8 cellular contexts compared by ENCODE assay signal in genomic region chr9:133144142-133144886, GRCh38. TPM values are rescaled to one million over a fixed set of nuclear protein-coding genes. Genes with fewer than 3 reads are reported as not detected.
A peak's percentile ranks its signal among the peaks of the same experiment; 100 is the strongest.
DNase-seq lines count a peak whose midpoint lies in the region; ATAC-seq and TF ChIP-seq lines count a peak whose summit lies in the region.

No MANE protein-coding gene starts in this region.

- no peaks in the 10 kb centered on the region for H3F3A ChIP-seq in PC-3 (ENCODE audit: low read length, unreplicated experiment)

- no peaks in the 10 kb centered on the region for H3K9me3 Mint-ChIP-seq in activated T-cell treated with anti-CD3 and anti-CD28 coated beads, Interleukin-2, amount 50 U/mL, for 24 hours
- no peaks in the 10 kb centered on the region for H3K9me3 Mint-ChIP-seq in nephron
- H3K9me3 Mint-ChIP-seq in stimulated activated naive CD8-positive, alpha-beta T cell treated with anti-CD3 and anti-CD28 coated beads, Interleukin-15, Interleukin-2, amounts not matched to agents 100 ng/mL and 50 ng/mL, for 24 hours: no peaks in the 10 kb centered on the region

- H3K27me3 ChIP-seq in PC-3 (ENCODE audit: low read length) (no peaks in the 10 kb centered on the region), esophagus squamous epithelium (no peaks in the 10 kb centered on the region)

- H3K27ac ChIP-seq in PC-3 (ENCODE audit: low read length): peak overlapping the region; percentile 49
- H3K27ac ChIP-seq in esophagus squamous epithelium: peak overlapping the region; percentile 53 to 83 (median 82)

- H3K4me3 ChIP-seq in AG10803 (ENCODE audit: low read length) (peak overlapping the region; percentile 54), PC-3 (ENCODE audit: low read length) (peak overlapping the region; percentile 58), esophagus squamous epithelium (peak overlapping the region; percentile 18 to 65 (median 42))

- 4 to 6% methylated on average over 21 to 25 of the region's 52 CpGs for WGBS in esophagus squamous epithelium, 2 donors

- H3K27ac Mint-ChIP-seq in activated T-cell treated with anti-CD3 and anti-CD28 coated beads, Interleukin-2, amount 50 U/mL, for 24 hours: peak overlapping the region; percentile 86
- H3K27ac Mint-ChIP-seq in nephron: peak overlapping the region in 2 of 3 experiments; percentile 66 to 81
- peak overlapping the region; percentile 86 for H3K27ac Mint-ChIP-seq in stimulated activated naive CD8-positive, alpha-beta T cell treated with anti-CD3 and anti-CD28 coated beads, Interleukin-15, Interleukin-2, amounts not matched to agents 100 ng/mL and 50 ng/mL, for 24 hours

- H3K4me3 Mint-ChIP-seq in activated T-cell treated with anti-CD3 and anti-CD28 coated beads, Interleukin-2, amount 50 U/mL, for 24 hours: peak overlapping the region; percentile 61
- H3K4me3 Mint-ChIP-seq in nephron: peak overlapping the region; percentile 77 to 84 (median 80)
- H3K4me3 Mint-ChIP-seq in stimulated activated naive CD8-positive, alpha-beta T cell treated with anti-CD3 and anti-CD28 coated beads, Interleukin-15, Interleukin-2, amounts not matched to agents 100 ng/mL and 50 ng/mL, for 24 hours: peak overlapping the region; percentile 60

- peak; percentile 49 for ATAC-seq in GM18909 (IDR thresholded peaks at IDR 0.05; ENCODE audit: poor library complexity, unreplicated experiment)
- ATAC-seq in HG03460 (IDR thresholded peaks at IDR 0.05; ENCODE audit: unreplicated experiment): peak; percentile 45
- ATAC-seq in PC-3: peak; percentile 65

- H3K9me3 ChIP-seq in PC-3 (ENCODE audit: low read length): no peaks in the 10 kb centered on the region
- H3K9me3 ChIP-seq in esophagus squamous epithelium: no peaks in the 10 kb centered on the region

- peaks cover 76% of the 10 kb centered on the region for H3K79me2 ChIP-seq in PC-3 (ENCODE audit: low read length)

- H3K9ac ChIP-seq in PC-3 (ENCODE audit: low read length): peak overlapping the region; percentile 53

- POLR2A ChIA-PET in PC-3 (lab: Charles Lee; ENCODE audit: unreplicated experiment): interaction anchor here (0.6 to 1.0 kb wide), 4 partner anchors 9 to 334 kb away, joined by 3 to 5 read pairs (median 4); partner anchors contain the start of gene GTF3C5

- H4K20me1 ChIP-seq in PC-3 (ENCODE audit: low read length): peaks cover 9% of the 10 kb centered on the region

- H3K36me3 ChIP-seq in PC-3 (ENCODE audit: low read depth, low read length) (no peaks in the 10 kb centered on the region; the same call in 1 of the 2 replicates), esophagus squamous epithelium (no peaks in the 10 kb centered on the region)

- H3K4me1 ChIP-seq in PC-3 (ENCODE audit: insufficient read depth, low read length) (peaks cover 18% of the 10 kb centered on the region), esophagus squamous epithelium (peaks cover 61 to 94% (median 62%) of the 10 kb centered on the region in 3 donors)

- H3K9me2 ChIP-seq in PC-3 (replicated peaks; ENCODE audit: low read length): no peaks in the 10 kb centered on the region

- H3K27me3 Mint-ChIP-seq in activated T-cell treated with anti-CD3 and anti-CD28 coated beads, Interleukin-2, amount 50 U/mL, for 24 hours: no peaks in the 10 kb centered on the region
- H3K27me3 Mint-ChIP-seq in nephron (ENCODE audit: low read depth): peaks cover 5% of the 10 kb centered on the region
- no peaks in the 10 kb centered on the region for H3K27me3 Mint-ChIP-seq in stimulated activated naive CD8-positive, alpha-beta T cell treated with anti-CD3 and anti-CD28 coated beads, Interleukin-15, Interleukin-2, amounts not matched to agents 100 ng/mL and 50 ng/mL, for 24 hours

- H3K36me3 Mint-ChIP-seq in activated T-cell treated with anti-CD3 and anti-CD28 coated beads, Interleukin-2, amount 50 U/mL, for 24 hours (ENCODE audit: low read depth): peaks cover 34% of the 10 kb centered on the region
- no peaks in the 10 kb centered on the region for H3K36me3 Mint-ChIP-seq in nephron (ENCODE audit: low read depth)
- H3K36me3 Mint-ChIP-seq in stimulated activated naive CD8-positive, alpha-beta T cell treated with anti-CD3 and anti-CD28 coated beads, Interleukin-15, Interleukin-2, amounts not matched to agents 100 ng/mL and 50 ng/mL, for 24 hours (ENCODE audit: low read depth): peaks cover 11% of the 10 kb centered on the region

- H3K4me1 Mint-ChIP-seq in activated T-cell treated with anti-CD3 and anti-CD28 coated beads, Interleukin-2, amount 50 U/mL, for 24 hours (ENCODE audit: low read depth): peaks cover 76% of the 10 kb centered on the region
- H3K4me1 Mint-ChIP-seq in nephron: peaks cover 35% of the 10 kb centered on the region
- peaks cover 71% of the 10 kb centered on the region for H3K4me1 Mint-ChIP-seq in stimulated activated naive CD8-positive, alpha-beta T cell treated with anti-CD3 and anti-CD28 coated beads, Interleukin-15, Interleukin-2, amounts not matched to agents 100 ng/mL and 50 ng/mL, for 24 hours (ENCODE audit: low read depth)

- peak overlapping the region; percentile 82 for H3K4me2 ChIP-seq in PC-3 (ENCODE audit: low read length)

- peak; percentile 54 for DNase-seq in AG10803 (ENCODE audit: low read depth)
- DNase-seq in PC-3: peak; percentile 85
- DNase-seq in activated T-cell treated with anti-CD3 and anti-CD28 coated beads, Interleukin-2, amount 50 U/mL, for 24 hours: peak; percentile 88
- DNase-seq in esophagus squamous epithelium (lab: John Stamatoyannopoulos, UW): peak; percentile 58

- peak in 1 of 4 donors; percentile 36 for TF ChIP-seq POLR2A in esophagus squamous epithelium (IDR thresholded peaks at IDR 0.05)

- intact Hi-C loops in PC-3 (cut with micrococcal nuclease) (loop anchor here (1.0 to 2.0 kb wide), 3 partner anchors 9 to 104 kb away; no protein-coding TSS in a partner anchor), esophagus squamous epithelium (cut with DNase I) (loop anchor here (2.0 to 5.0 kb wide), 2 partner anchors 42 to 92 kb away; no protein-coding TSS in a partner anchor)

- BruUV-seq in PC-3 (replicated peaks; lab: Mats Ljungman, UMichigan): no TSS peak

- CTCF ChIA-PET in PC-3 (lab: Charles Lee): interaction anchor here (0.6 to 1.6 kb wide), 9 partner anchors 9 to 122 kb away, joined by 3 to 20 read pairs (median 6); partner anchors contain the start of gene GTF3C5

- H2AFZ ChIP-seq in PC-3 (ENCODE audit: low read length): no peak overlapping the region

- TF ChIP-seq CTCF in AG10803 (conservative IDR thresholded peaks at IDR 0.05; ENCODE audit: low read length): peak; percentile 70
- TF ChIP-seq CTCF in PC-3 (conservative IDR thresholded peaks at IDR 0.05; ENCODE audit: low read depth, low read length): peak; percentile 89
- peak; percentile 98 to 100 (median 99) for TF ChIP-seq CTCF in esophagus squamous epithelium (IDR thresholded peaks at IDR 0.05)
- TF ChIP-seq CTCF in nephron (IDR thresholded peaks at IDR 0.05; ENCODE audit: unreplicated experiment in 3 of 3): peak; percentile 98 to 99 (median 98)

RNA-seq across cellular contexts. Expression of gene GBGT1, which starts 19.4 kb away (rescaled TPM):
- not detected in 2 replicates for total RNA-seq in PC-3 (2014; rRNA removed)
- total RNA-seq in esophagus squamous epithelium: 1 to 10 TPM; 3.0 to 8.8 (median 3.8) TPM

RNA-seq across cellular contexts. Expression of gene RALGDS, which starts 23.3 kb away (rescaled TPM):
- total RNA-seq in PC-3 (2014; rRNA removed): 30.5 and 32.2 TPM in 2 replicates
- 10 to 100 TPM; 53.4 to 71.1 (median 55.3) TPM for total RNA-seq in esophagus squamous epithelium

Comparison
In these comparisons a context has a peak if more than half of its experiments do, and no peak if none do; other contexts are left out.
1. Peak in every context shown above with its lines: DNase-seq, ATAC-seq, H3K4me3 ChIP-seq and H3K27ac ChIP-seq.